2 cellular contexts compared by ENCODE assay signal in the genomic region with DNA sequence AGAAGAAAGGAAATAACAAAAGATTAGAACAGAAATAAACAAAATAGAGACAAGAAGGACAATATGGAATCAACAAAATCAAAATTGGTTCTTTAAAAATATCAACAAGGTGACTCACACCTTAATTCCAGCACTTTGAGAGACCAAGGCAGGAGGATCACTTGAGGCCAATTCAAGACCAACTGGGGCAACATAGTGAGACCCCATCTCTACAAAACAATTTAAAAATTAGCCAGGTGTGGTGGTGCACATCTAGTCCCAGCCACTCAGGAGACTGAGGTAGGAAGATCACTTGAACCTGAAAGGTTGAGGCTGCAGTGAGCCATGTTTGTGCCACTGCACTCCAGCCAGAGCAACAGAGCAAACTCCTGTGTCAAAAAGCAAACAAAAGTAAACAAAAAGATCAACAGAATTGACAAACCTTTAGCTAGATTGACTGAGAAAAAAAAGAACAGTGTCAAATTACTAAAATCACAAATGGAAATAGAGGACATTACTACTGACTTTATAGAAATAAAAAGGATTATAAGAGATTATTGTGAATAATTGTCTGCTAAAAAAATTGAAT.
TF ChIP-seq lines count a peak whose summit lies in the region.

No MANE protein-coding gene starts in this region.

TF ChIP-seq in K562, 482 proteins besides CTCF, POLR2A, EP300 and RAD21 (continued from another document):
- TF ChIP-seq, protein P1, sequence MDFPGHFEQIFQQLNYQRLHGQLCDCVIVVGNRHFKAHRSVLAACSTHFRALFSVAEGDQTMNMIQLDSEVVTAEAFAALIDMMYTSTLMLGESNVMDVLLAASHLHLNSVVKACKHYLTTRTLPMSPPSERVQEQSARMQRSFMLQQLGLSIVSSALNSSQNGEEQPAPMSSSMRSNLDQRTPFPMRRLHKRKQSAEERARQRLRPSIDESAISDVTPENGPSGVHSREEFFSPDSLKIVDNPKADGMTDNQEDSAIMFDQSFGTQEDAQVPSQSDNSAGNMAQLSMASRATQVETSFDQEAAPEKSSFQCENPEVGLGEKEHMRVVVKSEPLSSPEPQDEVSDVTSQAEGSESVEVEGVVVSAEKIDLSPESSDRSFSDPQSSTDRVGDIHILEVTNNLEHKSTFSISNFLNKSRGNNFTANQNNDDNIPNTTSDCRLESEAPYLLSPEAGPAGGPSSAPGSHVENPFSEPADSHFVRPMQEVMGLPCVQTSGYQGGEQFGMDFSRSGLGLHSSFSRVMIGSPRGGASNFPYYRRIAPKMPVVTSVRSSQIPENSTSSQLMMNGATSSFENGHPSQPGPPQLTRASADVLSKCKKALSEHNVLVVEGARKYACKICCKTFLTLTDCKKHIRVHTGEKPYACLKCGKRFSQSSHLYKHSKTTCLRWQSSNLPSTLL (IDR thresholded peaks at IDR 0.05) = no peak
- no peak for TF ChIP-seq ZNF165 (CRISPR knock-in tag; IDR thresholded peaks at IDR 0.05; ENCODE audit: borderline replicate concordance)
- no peak for TF ChIP-seq POLR2H (tag; IDR thresholded peaks at IDR 0.05; ENCODE audit: low read depth)
- no peak for TF ChIP-seq CBX3 (IDR thresholded peaks at IDR 0.05; ENCODE audit: borderline replicate concordance in 1 of 2, low read length in 2 of 2)
- no peak for TF ChIP-seq ILK (tag; IDR thresholded peaks at IDR 0.05; ENCODE audit: borderline replicate concordance, low read depth)
- no peak for TF ChIP-seq SMARCB1 (IDR thresholded peaks at IDR 0.05; ENCODE audit: insufficient read length, low read depth)
- no peak for TF ChIP-seq NFATC3 (IDR thresholded peaks at IDR 0.05)
- no peak for TF ChIP-seq KLF13 (tag; IDR thresholded peaks at IDR 0.05; ENCODE audit: borderline replicate concordance, low read depth)
- TF ChIP-seq CBX2 (IDR thresholded peaks at IDR 0.05; ENCODE audit: insufficient read depth, low read length, poor library complexity, severe bottlenecking) = no peak

TF ChIP-seq in liver, 16 proteins besides CTCF, POLR2A, EP300 and RAD21 (continued from another document):
- TF ChIP-seq, protein P2, sequence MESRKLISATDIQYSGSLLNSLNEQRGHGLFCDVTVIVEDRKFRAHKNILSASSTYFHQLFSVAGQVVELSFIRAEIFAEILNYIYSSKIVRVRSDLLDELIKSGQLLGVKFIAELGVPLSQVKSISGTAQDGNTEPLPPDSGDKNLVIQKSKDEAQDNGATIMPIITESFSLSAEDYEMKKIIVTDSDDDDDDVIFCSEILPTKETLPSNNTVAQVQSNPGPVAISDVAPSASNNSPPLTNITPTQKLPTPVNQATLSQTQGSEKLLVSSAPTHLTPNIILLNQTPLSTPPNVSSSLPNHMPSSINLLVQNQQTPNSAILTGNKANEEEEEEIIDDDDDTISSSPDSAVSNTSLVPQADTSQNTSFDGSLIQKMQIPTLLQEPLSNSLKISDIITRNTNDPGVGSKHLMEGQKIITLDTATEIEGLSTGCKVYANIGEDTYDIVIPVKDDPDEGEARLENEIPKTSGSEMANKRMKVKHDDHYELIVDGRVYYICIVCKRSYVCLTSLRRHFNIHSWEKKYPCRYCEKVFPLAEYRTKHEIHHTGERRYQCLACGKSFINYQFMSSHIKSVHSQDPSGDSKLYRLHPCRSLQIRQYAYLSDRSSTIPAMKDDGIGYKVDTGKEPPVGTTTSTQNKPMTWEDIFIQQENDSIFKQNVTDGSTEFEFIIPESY (IDR thresholded peaks at IDR 0.05) = peak; percentile 42
- TF ChIP-seq, protein P3, sequence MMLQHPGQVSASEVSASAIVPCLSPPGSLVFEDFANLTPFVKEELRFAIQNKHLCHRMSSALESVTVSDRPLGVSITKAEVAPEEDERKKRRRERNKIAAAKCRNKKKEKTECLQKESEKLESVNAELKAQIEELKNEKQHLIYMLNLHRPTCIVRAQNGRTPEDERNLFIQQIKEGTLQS (IDR thresholded peaks at IDR 0.05) = no peak
- TF ChIP-seq EGR1 (IDR thresholded peaks at IDR 0.05; ENCODE audit: low read depth in 2 of 2) (no peak), FOXA1 (IDR thresholded peaks at IDR 0.05) (peak; percentile 49), HNF4G (IDR thresholded peaks at IDR 0.05) (no peak), JUND (IDR thresholded peaks at IDR 0.05) (peak in 1 of 2 donors; percentile 8), SP1 (IDR thresholded peaks at IDR 0.05) (peak; percentile 28), RXRA (IDR thresholded peaks at IDR 0.05) (peak in 1 of 2 donors; percentile 48), FOXA2 (IDR thresholded peaks at IDR 0.05) (peak; percentile 68), GABPA (IDR thresholded peaks at IDR 0.05 in 1 of 2, conservative IDR thresholded peaks at IDR 0.05 in 1 of 2) (no peak), HNF4A (conservative IDR thresholded peaks at IDR 0.05) (peak; percentile 54 to 71), TAF1 (conservative IDR thresholded peaks at IDR 0.05) (no peak), YY1 (IDR thresholded peaks at IDR 0.05) (peak; percentile 88)
- TF ChIP-seq, protein P4, sequence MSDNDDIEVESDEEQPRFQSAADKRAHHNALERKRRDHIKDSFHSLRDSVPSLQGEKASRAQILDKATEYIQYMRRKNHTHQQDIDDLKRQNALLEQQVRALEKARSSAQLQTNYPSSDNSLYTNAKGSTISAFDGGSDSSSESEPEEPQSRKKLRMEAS (IDR thresholded peaks at IDR 0.05) = no peak
TF ChIP-seq in liver: peak in this region for 9.
